ENCODE assay signal across 21 cellular contexts in genomic region chr6:113271437-113271836, GRCh38.
"Had no signal": no experiment of that assay in that cellular context is flagged by ENCODE, and none has a peak within 500 bp of the region (broad histone marks: within the 10 kb centered on the region; RNA-seq: fewer than 3 reads in every experiment).

No MANE protein-coding gene starts in this region.

- H3K27ac ChIP-seq: coronary artery, esophagus muscularis mucosa, pancreas, sigmoid colon, spleen, thoracic aorta, upper lobe of left lung had no signal

- ATAC-seq: activated CD8-positive, alpha-beta T cell treated with anti-CD3 and anti-CD28 coated beads for 36 hours; activated T-helper 17 cell treated with anti-CD3 and anti-CD28 coated beads, Interleukin-2, amount 50 U/mL, for 72 hours; natural killer cell; pancreas; stimulated activated memory B cell treated with anti-CD40 and anti-IgM and Interleukin-4, amounts not matched to agents 10 μg/mL and 1 μg/mL and 100 μg/mL, for 72 hours had no signal

- DNase-seq: activated B cell treated with CpG ODN at 0.5 μM for 24 hours; activated CD4-positive, alpha-beta T cell treated with anti-CD3 and anti-CD28 coated beads for 48 hours; activated CD8-positive, alpha-beta T cell treated with anti-CD3 and anti-CD28 coated beads for 36 hours; activated naive CD4-positive, alpha-beta T cell; activated naive CD8-positive, alpha-beta T cell treated with anti-CD3 and anti-CD28 coated beads for 36 hours; activated T-cell treated with anti-CD3 and anti-CD28 coated beads, Interleukin-2, amount 50 U/mL, for 1 hour; amygdala; effector CD8-positive, alpha-beta T cell; head of caudate nucleus; kidney glomerular epithelial cell; natural killer cell; pancreas; sigmoid colon; spleen; stimulated activated CD4-positive, alpha-beta T cell treated with anti-CD3 and anti-CD28 coated beads, Interleukin-4, amount 100 ng/mL, for 4 hours; upper lobe of left lung had no signal

- H3K9me3 ChIP-seq: pancreas had no signal

- H3K4me1 ChIP-seq: esophagus muscularis mucosa, pancreas, sigmoid colon, spleen, upper lobe of left lung had no signal

- H3K4me3 ChIP-seq: coronary artery, esophagus muscularis mucosa, pancreas, sigmoid colon, spleen, thoracic aorta, upper lobe of left lung had no signal

- H3K27me3 ChIP-seq: esophagus muscularis mucosa, pancreas, sigmoid colon, spleen, upper lobe of left lung had no signal

- H3K36me3 ChIP-seq: esophagus muscularis mucosa, pancreas, sigmoid colon, spleen, thoracic aorta, upper lobe of left lung had no signal
